ENCODE assay signal across 14 cellular contexts in genomic region chr7:101200862-101201599, GRCh38. TPM values are rescaled to one million over a fixed set of nuclear protein-coding genes. Genes with fewer than 3 reads are reported as not detected.
DNase-seq lines count a peak whose midpoint lies in the region; ATAC-seq and TF ChIP-seq lines count a peak whose summit lies in the region.
"Had no signal": no experiment of that assay in that cellular context is flagged by ENCODE, and none has a peak within 500 bp of the region (broad histone marks: within the 10 kb centered on the region; RNA-seq: fewer than 3 reads in every experiment).

Gene MOGAT3 (minus strand): TSS chr7:101201036. CDS start chr7:101200854, 182 bp downstream.

- H3K4me3 Mint-ChIP-seq in central memory CD8-positive, alpha-beta T cell = peak within 1 kb of the TSS; percentile 19

- no peak for TF ChIP-seq CTCF in heart left ventricle (IDR thresholded peaks at IDR 0.05)
- no peak for TF ChIP-seq CTCF in transverse colon (IDR thresholded peaks at IDR 0.05)
- no peak for TF ChIP-seq CTCF in SK-N-SH (IDR thresholded peaks at IDR 0.05)

- no peak within 1 kb of the TSS for H3K4ac ChIP-seq in mesenchymal stem cell (ENCODE audit: low read depth in 1 of 2, low read length in 2 of 2)

- TF ChIP-seq POLR2A in heart left ventricle (IDR thresholded peaks at IDR 0.05) (no peak), transverse colon (IDR thresholded peaks at IDR 0.05) (peak; percentile 86)

- CTCF ChIA-PET in SK-N-SH (lab: Yijun Ruan, JAX) = interaction anchor here (0.8 to 2.7 kb wide), 8 partner anchors 9 to 124 kb away, joined by 3 to 12 read pairs (median 5); partner anchors contain the start of genes PLOD3 and ZNHIT1

- H3K9me3 Mint-ChIP-seq in central memory CD8-positive, alpha-beta T cell = no peaks in the 10 kb centered on the region

- H2BK120ac ChIP-seq in mesenchymal stem cell (ENCODE audit: low read depth, low read length) = no peak within 1 kb of the TSS

- no peak within 1 kb of the TSS for H4K8ac ChIP-seq in mesenchymal stem cell (ENCODE audit: low read length)

- no peaks in the 10 kb centered on the region for H3K9me2 ChIP-seq in SK-N-SH

- no peak within 1 kb of the TSS for H3K27ac Mint-ChIP-seq in central memory CD8-positive, alpha-beta T cell (ENCODE audit: low read depth)

- H3F3A ChIP-seq in SK-N-SH (replicated peaks; ENCODE audit: insufficient read depth) = no peaks in the 10 kb centered on the region

- H4K91ac ChIP-seq in mesenchymal stem cell (ENCODE audit: low read length) = no peak within 1 kb of the TSS

- intact Hi-C loops in heart left ventricle (cut with DNase I) (loop anchor here in 1 of 10 donors (5.0 kb wide), 1 partner anchor 76 kb away; no protein-coding TSS in a partner anchor), Right ventricle myocardium inferior (cut with DNase I) (no loop called here), transverse colon (cut with DNase I; ENCODE audit: low total_unique reads) (no loop called here)

- H4K20me1 ChIP-seq in SK-N-SH (ENCODE audit: insufficient read depth) = no peaks in the 10 kb centered on the region

- peaks cover 0 to 13% (median 8%) of the 10 kb centered on the region in 12 donors for H3K4me1 ChIP-seq in heart left ventricle
- H3K4me1 ChIP-seq in mesenchymal stem cell (ENCODE audit: control insufficient read depth, insufficient read depth, low read depth, low read length) = peaks cover 16% of the 10 kb centered on the region
- peaks cover 0 to 22% (median 10%) of the 10 kb centered on the region in 4 donors for H3K4me1 ChIP-seq in transverse colon
- no peaks in the 10 kb centered on the region for H3K4me1 ChIP-seq in SK-N-SH (ENCODE audit: control insufficient read depth in 1 of 2, insufficient read depth in 2 of 2, low read depth in 1 of 2, low read length in 1 of 2)
- H3K4me1 ChIP-seq: BE2C had no signal

- H2AK5ac ChIP-seq in mesenchymal stem cell (ENCODE audit: low read length, severe bottlenecking) = no peak within 1 kb of the TSS

- TF ChIP-seq RAD21 in SK-N-SH (IDR thresholded peaks at IDR 0.05; ENCODE audit: low read length) = no peak

- H3K79me1 ChIP-seq in mesenchymal stem cell (replicated peaks; ENCODE audit: low read length, poor library complexity, severe bottlenecking) = no peaks in the 10 kb centered on the region

- H3K9ac ChIP-seq in mesenchymal stem cell (ENCODE audit: low read length) (no peak within 1 kb of the TSS), SK-N-SH (no peak within 1 kb of the TSS)

- H3K23ac ChIP-seq in mesenchymal stem cell (ENCODE audit: low read length in 2 of 2) = peak within 1 kb of the TSS in 1 of 2 experiments; percentile 60

- no peak within 1 kb of the TSS for H2BK5ac ChIP-seq in mesenchymal stem cell (ENCODE audit: low read depth, low read length, poor library complexity, severe bottlenecking)

- peaks cover 42% of the 10 kb centered on the region for H3K27me3 Mint-ChIP-seq in central memory CD8-positive, alpha-beta T cell

- peaks cover 10% of the 10 kb centered on the region for H3K4me1 Mint-ChIP-seq in central memory CD8-positive, alpha-beta T cell

- H3K27ac ChIP-seq in heart left ventricle (no peak within 1 kb of the TSS), mesenchymal stem cell (ENCODE audit: low read length, poor library complexity, severe bottlenecking) (no peak within 1 kb of the TSS), transverse colon (peak within 1 kb of the TSS; percentile 72 to 82 (median 79)), SK-N-SH (ENCODE audit: low read depth in 2 of 2, low read length in 1 of 2) (no peak within 1 kb of the TSS)

- H2BK12ac ChIP-seq in mesenchymal stem cell (ENCODE audit: low read length in 2 of 2) = peak within 1 kb of the TSS in 1 of 2 experiments; percentile 50

- H3K36me3 ChIP-seq in heart left ventricle = peaks cover 0 to 3% (median 0%) of the 10 kb centered on the region in 9 donors
- H3K36me3 ChIP-seq in mesenchymal stem cell (ENCODE audit: control insufficient read depth in 1 of 2, insufficient read depth in 2 of 2, low read depth in 1 of 2, low read length in 2 of 2) = peaks cover 4 to 5% of the 10 kb centered on the region in 2 experiments
- no peaks in the 10 kb centered on the region for H3K36me3 ChIP-seq in transverse colon
- H3K36me3 ChIP-seq in SK-N-SH (replicated peaks in 1 of 2; ENCODE audit: control insufficient read depth in 1 of 2, insufficient read depth in 2 of 2, low read length in 1 of 2) = peaks cover 0 to 2% of the 10 kb centered on the region in 2 experiments
- H3K36me3 ChIP-seq: BE2C had no signal

- peak within 1 kb of the TSS in 1 of 2 experiments; percentile 31 for H3K14ac ChIP-seq in mesenchymal stem cell (ENCODE audit: low read length in 2 of 2)

- in situ Hi-C loops in transverse colon (cut with MboI; ENCODE audit: low pct_ligation_motif_present in 1 of 4, low pct_unique_long_range_greater_than_20kb in 1 of 4, low sequenced_read_pairs in 3 of 4) = no loop called here

- no peaks in the 10 kb centered on the region for H3K79me2 ChIP-seq in SK-N-SH (ENCODE audit: insufficient read depth)

- no peak within 1 kb of the TSS for H2BK15ac ChIP-seq in mesenchymal stem cell (ENCODE audit: low read depth, poor library complexity, severe bottlenecking)

- H2AFZ ChIP-seq in mesenchymal stem cell (ENCODE audit: low read depth, low read length) (no peak within 1 kb of the TSS), SK-N-SH (ENCODE audit: low read depth) (no peak within 1 kb of the TSS)

- POLR2A ChIA-PET in SK-N-SH (lab: Yijun Ruan, JAX) = no interaction called here

- no peak for DNase-seq in heart left ventricle
- no peak for DNase-seq in Right ventricle myocardium inferior (ENCODE audit: missing footprints)
- DNase-seq in central memory CD8-positive, alpha-beta T cell (ENCODE audit: low spot score in 2 of 2) = no peak
- DNase-seq in mesenchymal stem cell = no peak
- DNase-seq in transverse colon = peak; percentile 89
- DNase-seq in SK-N-SH = no peak
- DNase-seq: activated T-cell treated with anti-CD3 and anti-CD28 coated beads for 4 hours, BE2C, GF-D8, NCI-H2081 treated with DMSO at 0.1 percent for 48 hours, OCI-M1 had no signal

- ATAC-seq in heart left ventricle = no peak
- no peak for ATAC-seq in Right ventricle myocardium inferior
- peak; percentile 36 for ATAC-seq in central memory CD8-positive, alpha-beta T cell (replicated peaks; ENCODE audit: extremely low read depth, poor library complexity, severe bottlenecking)
- no peak for ATAC-seq in esophagus mucosa
- ATAC-seq in GM18519 (IDR thresholded peaks at IDR 0.05; ENCODE audit: low FRiP score, unreplicated experiment) = no peak

- no peaks in the 10 kb centered on the region for H3K9me3 ChIP-seq in heart left ventricle
- no peaks in the 10 kb centered on the region for H3K9me3 ChIP-seq in mesenchymal stem cell (ENCODE audit: control insufficient read depth, low read length)
- no peaks in the 10 kb centered on the region for H3K9me3 ChIP-seq in transverse colon
- H3K9me3 ChIP-seq in SK-N-SH = no peaks in the 10 kb centered on the region
- H3K9me3 ChIP-seq: BE2C had no signal

- H3K4me2 ChIP-seq in mesenchymal stem cell (ENCODE audit: low read length, poor library complexity, severe bottlenecking) (peak within 1 kb of the TSS; percentile 36), SK-N-SH (no peak within 1 kb of the TSS)

- H3K27me3 ChIP-seq in heart left ventricle (peaks cover 18 to 74% (median 34%) of the 10 kb centered on the region in 9 donors), mesenchymal stem cell (ENCODE audit: control insufficient read depth in 1 of 2, insufficient read depth in 1 of 2, low read length in 2 of 2) (peaks cover 41 to 57% of the 10 kb centered on the region in 2 experiments), transverse colon (peaks cover 53% of the 10 kb centered on the region), SK-N-SH (ENCODE audit: insufficient read depth) (no peaks in the 10 kb centered on the region; the same call in 1 of the 2 replicates)
- H3K27me3 ChIP-seq: BE2C had no signal

- WGBS in heart left ventricle, 4 donors = 27 to 39% (median 36%) methylated on average over 21 of the region's 21 CpGs
- WGBS in mesenchymal stem cell = 35% methylated on average over 21 of the region's 21 CpGs
- 29% methylated on average over 21 of the region's 21 CpGs; no CpG with 5 or more reads in 1 of the 2 donors for WGBS in transverse colon (ENCODE audit: low coverage in 1 of 2), 2 donors
- WGBS in SK-N-SH (ENCODE audit: low lambda C conversion rate) = 78% methylated on average over 21 of the region's 21 CpGs

- H3K4me3 ChIP-seq in heart left ventricle (peak within 1 kb of the TSS in 7 of 12 donors; percentile 7 to 28 (median 16)), mesenchymal stem cell (ENCODE audit: insufficient read depth in 1 of 2, low read depth in 1 of 2, low read length in 2 of 2) (peak within 1 kb of the TSS in 1 of 2 experiments; percentile 59), transverse colon (peak within 1 kb of the TSS in 3 of 4 donors; percentile 15 to 44 (median 35)), SK-N-SH (ENCODE audit: low read depth in 2 of 2, low read length in 1 of 2) (no peak within 1 kb of the TSS)

- no peak for TF ChIP-seq EP300 in transverse colon (IDR thresholded peaks at IDR 0.05; ENCODE audit: low read depth)
- TF ChIP-seq EP300 in SK-N-SH (IDR thresholded peaks at IDR 0.05; ENCODE audit: borderline replicate concordance in 1 of 2, low read depth in 1 of 2, low read length in 1 of 2) = no peak

- H3K36me3 Mint-ChIP-seq in central memory CD8-positive, alpha-beta T cell (ENCODE audit: insufficient read depth) = no peaks in the 10 kb centered on the region

- H3K18ac ChIP-seq in mesenchymal stem cell (ENCODE audit: low read depth in 1 of 2, low read length in 2 of 2) = no peak within 1 kb of the TSS

TF ChIP-seq in SK-N-SH, 30 proteins besides CTCF, POLR2A, EP300 and RAD21 (continues in another document):
- TF ChIP-seq GATA2 (CRISPR knock-in tag; IDR thresholded peaks at IDR 0.05) (no peak), FOSL2 (IDR thresholded peaks at IDR 0.05; ENCODE audit: borderline replicate concordance, low read depth) (no peak)
- TF ChIP-seq, protein P1, sequence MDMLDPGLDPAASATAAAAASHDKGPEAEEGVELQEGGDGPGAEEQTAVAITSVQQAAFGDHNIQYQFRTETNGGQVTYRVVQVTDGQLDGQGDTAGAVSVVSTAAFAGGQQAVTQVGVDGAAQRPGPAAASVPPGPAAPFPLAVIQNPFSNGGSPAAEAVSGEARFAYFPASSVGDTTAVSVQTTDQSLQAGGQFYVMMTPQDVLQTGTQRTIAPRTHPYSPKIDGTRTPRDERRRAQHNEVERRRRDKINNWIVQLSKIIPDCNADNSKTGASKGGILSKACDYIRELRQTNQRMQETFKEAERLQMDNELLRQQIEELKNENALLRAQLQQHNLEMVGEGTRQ (IDR thresholded peaks at IDR 0.05; ENCODE audit: borderline replicate concordance, low read depth, low read length) = no peak

RNA-seq across cellular contexts. Expression of gene MOGAT3, which starts in this region (rescaled TPM):
- not detected for total RNA-seq in heart left ventricle
- polyA plus RNA-seq in heart left ventricle = not detected
- total RNA-seq in Right ventricle myocardium inferior = not detected
- not detected for polyA plus RNA-seq in mesenchymal stem cell (2013, experiment 1 of 2)
- polyA plus RNA-seq in mesenchymal stem cell (2013, experiment 2 of 2) = not detected
- total RNA-seq in transverse colon = 10 to 100 TPM; 31.7 to 56.9 (median 44.3) TPM
- polyA plus RNA-seq in SK-N-SH (2012; rRNA removed) = not detected in 2 replicates
- not detected in 2 replicates for polyA plus RNA-seq in SK-N-SH (2012; cell fraction: cytosol; rRNA removed)
- not detected in 2 replicates for polyA plus RNA-seq in SK-N-SH (2012; cell fraction: nucleus; rRNA removed)
- not detected for total RNA-seq in esophagus mucosa
- total RNA-seq: pulmonary artery endothelial cell had no signal

Comparison
In these comparisons a context has a peak if more than half of its experiments do, and no peak if none do; other contexts are left out.
1. RNA of gene MOGAT3 (total RNA-seq): 31.7 to 56.9 TPM in transverse colon; not detected in heart left ventricle, not detected in Right ventricle myocardium inferior (single experiment) and not detected in esophagus mucosa (single experiment); every median in the first group is over 10 times any median in the second.
2. H3K27ac ChIP-seq: peak in transverse colon (4 of 4); none in heart left ventricle (0 of 12), mesenchymal stem cell (single experiment) and SK-N-SH (0 of 2).
3. H3K4me3 ChIP-seq: peak in heart left ventricle (7 of 12) and transverse colon (3 of 4); none in SK-N-SH (0 of 2).